ENCODE assay signal across 16 cellular contexts in genomic region chr7:100682228-100682741, GRCh38. TPM values are rescaled to one million over a fixed set of nuclear protein-coding genes. Genes with fewer than 3 reads are reported as not detected.
A peak's percentile ranks its signal among the peaks of the same experiment; 100 is the strongest.
DNase-seq lines count a peak whose midpoint lies in the region; ATAC-seq, FAIRE-seq and TF ChIP-seq lines count a peak whose summit lies in the region.
"Had no signal": no experiment of that assay in that cellular context is flagged by ENCODE, and none has a peak within 500 bp of the region (broad histone marks: within the 10 kb centered on the region; RNA-seq: fewer than 3 reads in every experiment).

No MANE protein-coding gene starts in this region.

- in situ Hi-C loops in K562 (cut with MboI) = no loop called here

- H3K27me3 ChIP-seq in K562 (ENCODE audit: control insufficient read depth in 2 of 2, insufficient read depth in 2 of 2, low read length in 2 of 2) (no peaks in the 10 kb centered on the region), osteoblast (ENCODE audit: insufficient read depth, low read length) (no peaks in the 10 kb centered on the region), heart right ventricle (no peaks in the 10 kb centered on the region)

- H3K4me2 ChIP-seq in K562 (ENCODE audit: insufficient read depth, low read length) (no peak overlapping the region), osteoblast (ENCODE audit: insufficient read depth, low read length) (no peak overlapping the region)

- no peak for TF ChIP-seq CTCF in K562 (IDR thresholded peaks at IDR 0.05 in 2 of 3, conservative IDR thresholded peaks at IDR 0.05 in 1 of 3; ENCODE audit: insufficient read depth in 2 of 3, low read depth in 1 of 3, low read length in 3 of 3)
- no peak for TF ChIP-seq CTCF in osteoblast (IDR thresholded peaks at IDR 0.05; ENCODE audit: extremely low read depth, low read depth, low read length)
- no peak for TF ChIP-seq CTCF in heart right ventricle (IDR thresholded peaks at IDR 0.05)

- H2AFZ ChIP-seq in K562 (ENCODE audit: low read depth, low read length) = no peak overlapping the region
- no peak overlapping the region for H2AFZ ChIP-seq in osteoblast (ENCODE audit: low read length)

- H3K4me1 ChIP-seq in K562 (replicated peaks in 1 of 2; ENCODE audit: control insufficient read depth in 2 of 2, insufficient read depth in 2 of 2, low read length in 2 of 2) (peaks cover 4 to 85% of the 10 kb centered on the region in 2 experiments; a peak in 4 of 5 replicates), osteoblast (ENCODE audit: insufficient read depth, low read length) (peaks cover 3% of the 10 kb centered on the region), heart right ventricle (peaks cover 0 to 30% (median 8%) of the 10 kb centered on the region in 9 donors)

- H3K27ac ChIP-seq in K562 (ENCODE audit: extremely low read depth, low read depth, low read length) (no peak overlapping the region), osteoblast (ENCODE audit: low read depth, low read length) (no peak overlapping the region), heart right ventricle (no peak overlapping the region)
- H3K27ac ChIP-seq: HL-60, SK-N-MC had no signal

- CTCF ChIA-PET in K562 (lab: Yijun Ruan, JAX; ENCODE audit: low intra/inter-chr PET ratio) = interaction anchor here (0.6 kb wide), 1 partner anchor 51 kb away, joined by 4 read pairs; no protein-coding TSS in a partner anchor

- H3K9ac ChIP-seq in K562 (ENCODE audit: insufficient read depth in 1 of 2, low read depth in 2 of 2, low read length in 2 of 2) = no peak overlapping the region

- no peak for TF ChIP-seq RAD21 in K562 (CRISPR knock-in tag; conservative IDR thresholded peaks at IDR 0.05 in 1 of 2, IDR thresholded peaks at IDR 0.05 in 1 of 2)

- FAIRE-seq in K562 (lab: Jason Lieb, UNC) = no peak

- TF ChIP-seq POLR2A in K562 (conservative IDR thresholded peaks at IDR 0.05) = 0 out of 2 replicates have a peak, but pooled peaks have one; percentile 10

- intact Hi-C loops in K562 (cut with micrococcal nuclease) (no loop called here), heart right ventricle (cut with DNase I) (loop anchor here in 5 of 10 donors (2.0 to 10.0 kb wide), 4 partner anchors 75 to 217 kb away; partner anchors contain the start of genes SPACDR (in 2 of the 5) and TSC22D4 (in 1 of the 5))

- H3K9me3 ChIP-seq in K562 (replicated peaks; ENCODE audit: control insufficient read depth, insufficient read depth, low read depth, low read length) (no peaks in the 10 kb centered on the region), osteoblast (ENCODE audit: low read depth, low read length) (no peaks in the 10 kb centered on the region), heart right ventricle (no peaks in the 10 kb centered on the region)

- H3K36me3 ChIP-seq in K562 (ENCODE audit: control insufficient read depth, insufficient read depth, low read length) (peaks cover 100% of the 10 kb centered on the region; the same call in 2 of the 3 replicates), osteoblast (ENCODE audit: insufficient read depth, low read length) (peaks cover 47% of the 10 kb centered on the region), heart right ventricle (peaks cover 3 to 100% (median 78%) of the 10 kb centered on the region in 9 donors)

- no peak for ATAC-seq in K562
- no peak for ATAC-seq in heart right ventricle
- ATAC-seq: natural killer cell treated with Interleukin-12 subunit alpha and Interleukin-12 subunit beta and Interleukin-15 and Interleukin-18, amount 100 ng/mL, for 72 hours had no signal

- peak; percentile 80 for DNase-seq in ELR (ENCODE audit: low read depth)
- peak; percentile 72 for DNase-seq in M059J (ENCODE audit: low read depth)
- peak in 2 of 4 experiments; percentile 45 to 48 for DNase-seq in K562 (ENCODE audit: extremely low read depth in 1 of 4, low spot score in 3 of 4)
- DNase-seq in osteoblast (ENCODE audit: insufficient read length, low spot score, missing footprints) = peak; percentile 89
- no peak for DNase-seq in NCI-H2171 treated with DMSO at 0.1 percent for 48 hours (lab: John Stamatoyannopoulos, UW)
- no peak for DNase-seq in heart right ventricle
- DNase-seq in NOMO-1 treated with dmso at 0.1 percent for 144 hours (lab: John Stamatoyannopoulos, UW; ENCODE audit: unreplicated experiment) = no peak
- no peak for DNase-seq in cerebellar cortex (ENCODE audit: low spot score)
- DNase-seq: aorta, NCI-H2029 treated with DMSO at 0.1 percent for 48 hours had no signal

- H3K79me2 ChIP-seq in K562 (ENCODE audit: control insufficient read depth, insufficient read depth, low read length) (peaks cover 10% of the 10 kb centered on the region; the same call in 1 of the 3 replicates), osteoblast (ENCODE audit: insufficient read depth, low read length) (peaks cover 12% of the 10 kb centered on the region)

- H3K9me1 ChIP-seq in K562 (ENCODE audit: control insufficient read depth, insufficient read depth, low read length) = no peaks in the 10 kb centered on the region

- POLR2A ChIA-PET in K562 (lab: Yijun Ruan, JAX) = interaction anchor here (0.7 to 1.4 kb wide), 4 partner anchors 9 to 185 kb away, joined by 3 to 11 read pairs (median 3); partner anchors contain the start of genes FBXO24 and LRCH4

- TF ChIP-seq EP300 in K562 (IDR thresholded peaks at IDR 0.05; ENCODE audit: low read length) = no peak

- no TSS peak for BruUV-seq in K562 (replicated peaks; lab: Mats Ljungman, UMichigan)

- H4K20me1 ChIP-seq in K562 (replicated peaks; ENCODE audit: control insufficient read depth, insufficient read depth, low read length) (peaks cover 22% of the 10 kb centered on the region; the same call in 1 of the 2 replicates), osteoblast (ENCODE audit: insufficient read depth, low read length) (peaks cover 33% of the 10 kb centered on the region)

- 71% methylated on average over 23 of the region's 25 CpGs for WGBS in K562 (ENCODE audit: insufficient coverage, low coverage, missing lambda C conversion rate)
- WGBS in heart right ventricle, 2 donors = 82 to 84% methylated on average over 24 to 25 of the region's 25 CpGs

- H3K4me3 ChIP-seq in K562 = no peak overlapping the region
- no peak overlapping the region for H3K4me3 ChIP-seq in osteoblast (ENCODE audit: insufficient read depth, low read length)
- no peak overlapping the region for H3K4me3 ChIP-seq in heart right ventricle
- H3K4me3 ChIP-seq: SK-N-MC had no signal

RNA-seq across cellular contexts. Expression of gene GNB2, which starts 8.7 kb away (rescaled TPM):
- 88.6 and 151 TPM in 2 replicates for total RNA-seq in M059J (2014; rRNA removed; shearing (Covaris generic))
- 52.2 and 165 TPM in 2 replicates for total RNA-seq in K562 (2011; cell fraction: chromatin; rRNA removed; ENCODE audit: low replicate concordance)
- total RNA-seq in K562 (2011; cell fraction: nucleolus; rRNA removed) = 119 and 144 TPM in 2 replicates
- total RNA-seq in K562 (2011; cell fraction: nucleoplasm; rRNA removed) = 70.5 and 76.0 TPM in 2 replicates
- total RNA-seq in K562 (2014; rRNA removed) (125 and 171 TPM in 2 replicates), K562 (2014; rRNA removed; fragmentation: Illumina TruSeq; extraction: Trizol) (25.4 and 37.1 TPM in 2 replicates), K562 (2015; rRNA removed; fragmentation: Illumina TruSeq; extraction: Trizol) (74.1 and 78.5 TPM in 2 replicates), K562 (2021) (320 and 323 TPM in 2 replicates), osteoblast (72.7 and 84.6 TPM in 2 replicates), heart right ventricle (100 to 1,000 TPM in 7 of 10 donors, 10 to 100 TPM in 3; 91.6 to 150 (median 106) TPM)
- polyA plus RNA-seq in K562 (2011; rRNA removed) (83.8 and 104 TPM in 2 replicates), K562 (2014; fragmentation: Illumina TruSeq; extraction: Trizol) (212 and 251 TPM in 2 replicates), K562 (2014; fragmentation: Nextera tagmentation; extraction: Ambion mirVana) (1 to 10 TPM in 1 of 2 experiments, under 1 TPM in 1; 0.65 to 5.2 TPM), K562 (2014; rRNA removed) (189 and 193 TPM in 2 replicates), heart right ventricle (100 to 1,000 TPM in 1 of 2 donors, 10 to 100 TPM in 1; 32.8 to 227 TPM)
- polyA plus RNA-seq in K562 (2011; cell fraction: cytosol; rRNA removed) = 142 and 275 TPM in 2 replicates
- 125 and 179 TPM in 2 replicates for polyA plus RNA-seq in K562 (2011; cell fraction: nucleus; rRNA removed)
- 243 and 314 TPM in 2 replicates for polyA plus RNA-seq in K562 (2012)
- 21.4 and 50.9 TPM in 2 replicates for polyA minus RNA-seq in K562 (2011; rRNA and poly(A)+ RNA removed)
- polyA minus RNA-seq in K562 (2011; cell fraction: cytosol; rRNA and poly(A)+ RNA removed) = 89.4 and 98.0 TPM in 2 replicates
- polyA minus RNA-seq in K562 (2011; cell fraction: nucleus; rRNA and poly(A)+ RNA removed) = 23.0 and 27.4 TPM in 2 replicates

RNA-seq across cellular contexts. Expression of gene GIGYF1, which starts 11.8 kb away (rescaled TPM):
- total RNA-seq in M059J (2014; rRNA removed; shearing (Covaris generic)) = 4.0 and 12.2 TPM in 2 replicates
- total RNA-seq in K562 (2011; cell fraction: chromatin; rRNA removed; ENCODE audit: low replicate concordance) = 84.5 and 200 TPM in 2 replicates
- 145 and 152 TPM in 2 replicates for total RNA-seq in K562 (2011; cell fraction: nucleolus; rRNA removed)
- 94.7 and 102 TPM in 2 replicates for total RNA-seq in K562 (2011; cell fraction: nucleoplasm; rRNA removed)
- total RNA-seq in K562 (2014; rRNA removed) (30.6 and 33.6 TPM in 2 replicates), K562 (2014; rRNA removed; fragmentation: Illumina TruSeq; extraction: Trizol) (7.7 and 8.0 TPM in 2 replicates), K562 (2015; rRNA removed; fragmentation: Illumina TruSeq; extraction: Trizol) (20.0 and 21.0 TPM in 2 replicates), K562 (2021) (57.8 and 76.2 TPM in 2 replicates), osteoblast (28.9 and 29.3 TPM in 2 replicates), heart right ventricle (10 to 100 TPM; 20.5 to 33.9 (median 24.2) TPM)
- polyA plus RNA-seq in K562 (2011; rRNA removed) (9.7 and 12.7 TPM in 2 replicates), K562 (2014; fragmentation: Illumina TruSeq; extraction: Trizol) (16.8 and 24.3 TPM in 2 replicates), K562 (2014; fragmentation: Nextera tagmentation; extraction: Ambion mirVana) (1 to 10 TPM in 1 of 2 experiments, under 1 TPM in 1; 0.56 to 1.6 TPM), K562 (2014; rRNA removed) (39.5 and 59.2 TPM in 2 replicates), heart right ventricle (10 to 100 TPM in 1 of 2 donors, 1 to 10 TPM in 1; 9.4 to 47.3 TPM)
- 7.7 and 14.4 TPM in 2 replicates for polyA plus RNA-seq in K562 (2011; cell fraction: cytosol; rRNA removed)
- 110 and 242 TPM in 2 replicates for polyA plus RNA-seq in K562 (2011; cell fraction: nucleus; rRNA removed)
- polyA plus RNA-seq in K562 (2012) = 26.8 and 38.9 TPM in 2 replicates
- polyA minus RNA-seq in K562 (2011; rRNA and poly(A)+ RNA removed) = 3.1 and 4.1 TPM in 2 replicates
- polyA minus RNA-seq in K562 (2011; cell fraction: cytosol; rRNA and poly(A)+ RNA removed) = 11.6 and 11.9 TPM in 2 replicates
- 40.9 and 52.5 TPM in 2 replicates for polyA minus RNA-seq in K562 (2011; cell fraction: nucleus; rRNA and poly(A)+ RNA removed)

RNA-seq across cellular contexts. Expression of gene POP7, which starts 23.6 kb away (rescaled TPM):
- total RNA-seq in M059J (2014; rRNA removed; shearing (Covaris generic)) = 55.9 and 69.5 TPM in 2 replicates
- total RNA-seq in K562 (2011; cell fraction: chromatin; rRNA removed; ENCODE audit: low replicate concordance) = 7.9 and 28.1 TPM in 2 replicates
- 39.7 and 46.0 TPM in 2 replicates for total RNA-seq in K562 (2011; cell fraction: nucleolus; rRNA removed)
- 24.5 and 27.6 TPM in 2 replicates for total RNA-seq in K562 (2011; cell fraction: nucleoplasm; rRNA removed)
- total RNA-seq in K562 (2014; rRNA removed) = 150 and 214 TPM in 2 replicates
- 46.7 and 49.9 TPM in 2 replicates for total RNA-seq in K562 (2014; rRNA removed; fragmentation: Illumina TruSeq; extraction: Trizol)
- total RNA-seq in K562 (2015; rRNA removed; fragmentation: Illumina TruSeq; extraction: Trizol) = 115 TPM in 2 replicates
- total RNA-seq in K562 (2021) = 109 TPM in 2 replicates
- 43.3 and 68.9 TPM in 2 replicates for polyA plus RNA-seq in K562 (2011; rRNA removed)
- 72.5 and 209 TPM in 2 replicates for polyA plus RNA-seq in K562 (2011; cell fraction: cytosol; rRNA removed)
- polyA plus RNA-seq in K562 (2011; cell fraction: nucleus; rRNA removed) = 33.6 and 51.3 TPM in 2 replicates
- polyA plus RNA-seq in K562 (2012) = 73.1 and 110 TPM in 2 replicates
- polyA plus RNA-seq in K562 (2014; fragmentation: Illumina TruSeq; extraction: Trizol) = 46.0 and 87.4 TPM in 2 replicates
- polyA plus RNA-seq in K562 (2014; fragmentation: Nextera tagmentation; extraction: Ambion mirVana) = 10 to 100 TPM; 11.5 to 27.1 TPM
- 163 and 191 TPM in 2 replicates for polyA plus RNA-seq in K562 (2014; rRNA removed)
- 7.4 and 14.3 TPM in 2 replicates for polyA minus RNA-seq in K562 (2011; rRNA and poly(A)+ RNA removed)
- polyA minus RNA-seq in K562 (2011; cell fraction: cytosol; rRNA and poly(A)+ RNA removed) = 17.0 and 39.1 TPM in 2 replicates
- 11.8 and 12.6 TPM in 2 replicates for polyA minus RNA-seq in K562 (2011; cell fraction: nucleus; rRNA and poly(A)+ RNA removed)
- total RNA-seq in osteoblast = 25.7 and 27.1 TPM in 2 replicates
- total RNA-seq in heart right ventricle = 10 to 100 TPM; 23.2 to 34.9 (median 25.3) TPM
- polyA plus RNA-seq in heart right ventricle = 10 to 100 TPM; 35.5 to 71.5 TPM

RNA-seq across cellular contexts. Expression of gene ACTL6B, which starts 26.0 kb away (rescaled TPM):
- not detected in 2 replicates for total RNA-seq in M059J (2014; rRNA removed; shearing (Covaris generic))
- total RNA-seq in K562 (2011; cell fraction: chromatin; rRNA removed; ENCODE audit: low replicate concordance) = not detected in 2 replicates
- total RNA-seq in K562 (2011; cell fraction: nucleolus; rRNA removed) = not detected in 2 replicates
- total RNA-seq in K562 (2011; cell fraction: nucleoplasm; rRNA removed) = not detected in 2 replicates
- total RNA-seq in K562 (2014; rRNA removed) = not detected in 2 replicates
- not detected in 2 replicates for total RNA-seq in K562 (2014; rRNA removed; fragmentation: Illumina TruSeq; extraction: Trizol)
- total RNA-seq in K562 (2015; rRNA removed; fragmentation: Illumina TruSeq; extraction: Trizol) = not detected in 2 replicates
- not detected in 2 replicates for total RNA-seq in K562 (2021)
- not detected in 2 replicates for polyA plus RNA-seq in K562 (2011; rRNA removed)
- polyA plus RNA-seq in K562 (2011; cell fraction: cytosol; rRNA removed) = not detected in 2 replicates
- polyA plus RNA-seq in K562 (2011; cell fraction: nucleus; rRNA removed) = not detected in 2 replicates
- not detected in 2 replicates for polyA plus RNA-seq in K562 (2012)
- not detected in 2 replicates for polyA plus RNA-seq in K562 (2014; fragmentation: Illumina TruSeq; extraction: Trizol)
- polyA plus RNA-seq in K562 (2014; fragmentation: Nextera tagmentation; extraction: Ambion mirVana) = not detected
- polyA plus RNA-seq in K562 (2014; rRNA removed) = not detected in 2 replicates
- not detected in 2 replicates for polyA minus RNA-seq in K562 (2011; rRNA and poly(A)+ RNA removed)
- not detected in 2 replicates for polyA minus RNA-seq in K562 (2011; cell fraction: cytosol; rRNA and poly(A)+ RNA removed)
- polyA minus RNA-seq in K562 (2011; cell fraction: nucleus; rRNA and poly(A)+ RNA removed) = not detected in 2 replicates
- total RNA-seq in osteoblast = not detected in 2 replicates
- total RNA-seq in heart right ventricle = not detected
- not detected for polyA plus RNA-seq in heart right ventricle
- total RNA-seq: activated T-helper 1 cell treated with anti-CD3 and anti-CD28 coated beads, Interleukin-12 subunit alpha, Interleukin-12 subunit beta, Interleukin-2, Interleukin-4 antibody, amounts not matched to agents 30 ng/mL and 10 ng/mL and 1 ng/mL, durations not matched to agents 14 hours and 24 hours and 36 hours; aorta; CD4-positive, CD25-positive, alpha-beta regulatory T cell; lung microvascular endothelial cell; natural killer cell treated with Interleukin-12 subunit alpha and Interleukin-12 subunit beta and Interleukin-15 and Interleukin-18, amount 100 ng/mL, for 72 hours had no signal
- polyA plus RNA-seq: aorta; CD4-positive, CD25-positive, alpha-beta regulatory T cell had no signal

RNA-seq across cellular contexts. Expression of gene EPO, which starts 38.0 kb away (rescaled TPM):
- not detected in 2 replicates for total RNA-seq in M059J (2014; rRNA removed; shearing (Covaris generic))
- 0.60 TPM in 1 of 2 replicates, not detected in the other for total RNA-seq in K562 (2011; cell fraction: chromatin; rRNA removed; ENCODE audit: low replicate concordance)
- total RNA-seq in K562 (2011; cell fraction: nucleolus; rRNA removed) = 0.26 and 0.33 TPM in 2 replicates
- total RNA-seq in K562 (2011; cell fraction: nucleoplasm; rRNA removed) = not detected in 2 replicates
- total RNA-seq in K562 (2014; rRNA removed) (0.20 TPM in 1 of 2 replicates, not detected in the other), K562 (2014; rRNA removed; fragmentation: Illumina TruSeq; extraction: Trizol) (not detected in 2 replicates), K562 (2015; rRNA removed; fragmentation: Illumina TruSeq; extraction: Trizol) (not detected in 2 replicates), K562 (2021) (not detected in 2 replicates), osteoblast (not detected in 2 replicates), heart right ventricle (under 1 TPM in 1 of 10 donors, not detected in 9; 0.23 TPM)
- polyA plus RNA-seq in K562 (2011; rRNA removed) (0.07 and 0.20 TPM in 2 replicates), K562 (2014; fragmentation: Illumina TruSeq; extraction: Trizol) (not detected in 2 replicates), K562 (2014; fragmentation: Nextera tagmentation; extraction: Ambion mirVana) (under 1 TPM in 1 of 2 experiments, not detected in 1; 0.06 TPM), K562 (2014; rRNA removed) (0.41 TPM in 1 of 2 replicates, not detected in the other), heart right ventricle (not detected)
- 0.12 and 0.15 TPM in 2 replicates for polyA plus RNA-seq in K562 (2011; cell fraction: cytosol; rRNA removed)
- 0.29 and 0.53 TPM in 2 replicates for polyA plus RNA-seq in K562 (2011; cell fraction: nucleus; rRNA removed)
- polyA plus RNA-seq in K562 (2012) = 0.10 TPM in 1 of 2 replicates, not detected in the other
- polyA minus RNA-seq in K562 (2011; rRNA and poly(A)+ RNA removed) = not detected in 2 replicates
- not detected in 2 replicates for polyA minus RNA-seq in K562 (2011; cell fraction: cytosol; rRNA and poly(A)+ RNA removed)
- polyA minus RNA-seq in K562 (2011; cell fraction: nucleus; rRNA and poly(A)+ RNA removed) = not detected in 2 replicates
- total RNA-seq: activated T-helper 1 cell treated with anti-CD3 and anti-CD28 coated beads, Interleukin-12 subunit alpha, Interleukin-12 subunit beta, Interleukin-2, Interleukin-4 antibody, amounts not matched to agents 30 ng/mL and 10 ng/mL and 1 ng/mL, durations not matched to agents 14 hours and 24 hours and 36 hours; aorta; CD4-positive, CD25-positive, alpha-beta regulatory T cell; lung microvascular endothelial cell; natural killer cell treated with Interleukin-12 subunit alpha and Interleukin-12 subunit beta and Interleukin-15 and Interleukin-18, amount 100 ng/mL, for 72 hours had no signal

Comparison
In these comparisons a context has a peak if more than half of its experiments do, and no peak if none do; other contexts are left out.
1. DNase-seq: peak in ELR (single experiment), M059J (single experiment) and osteoblast (single experiment); none in NCI-H2171 treated with DMSO at 0.1 percent for 48 hours (single experiment), heart right ventricle (0 of 2), NOMO-1 treated with dmso at 0.1 percent for 144 hours (single experiment) and cerebellar cortex (single experiment).